ENCODE assay signal across 7 cellular contexts in genomic region chr16:13101828-13102227, GRCh38.
"Had no signal": no experiment of that assay in that cellular context is flagged by ENCODE, and none has a peak within 500 bp of the region (broad histone marks: within the 10 kb centered on the region; RNA-seq: fewer than 3 reads in every experiment).

No MANE protein-coding gene starts in this region.

- H3K4me1 ChIP-seq: HAP-1 had no signal

- H3K36me3 ChIP-seq: HAP-1 had no signal

- H3K4me3 Mint-ChIP-seq: HFFc6 had no signal

- H2AFZ ChIP-seq: GM23248 had no signal

- H3K9me3 ChIP-seq: HAP-1 had no signal

- H3K27ac ChIP-seq: GM23248 had no signal

- H3K4me3 ChIP-seq: GM23248, HAP-1, K562 had no signal

- H3K27ac Mint-ChIP-seq: HFFc6 had no signal

- DNase-seq: GM23248, H7, HFFc6, IMR-90 had no signal

- ATAC-seq: HCT116, K562 had no signal
